Comparison of ENCODE assay signal across 2 cellular contexts in genomic region chr1:157910270-157910669, GRCh38.
TF ChIP-seq lines count a peak whose summit lies in the region.

No MANE protein-coding gene starts in this region.

TF ChIP-seq in HEK293, 187 proteins besides CTCF, POLR2A, EP300 and RAD21 (continued from another document):
- TF ChIP-seq SP7 (tag by site-specific recombination; IDR thresholded peaks at IDR 0.05) (no peak), ZNF10 (tag by site-specific recombination; IDR thresholded peaks at IDR 0.05) (no peak), ZNF768 (tag by site-specific recombination; IDR thresholded peaks at IDR 0.05) (no peak), MZF1 (tag by site-specific recombination; IDR thresholded peaks at IDR 0.05; ENCODE audit: borderline replicate concordance) (no peak), ZNF132 (tag by site-specific recombination; IDR thresholded peaks at IDR 0.05; ENCODE audit: borderline replicate concordance) (no peak), WT1 (tag by site-specific recombination; IDR thresholded peaks at IDR 0.05) (no peak)

TF ChIP-seq in K562, 482 proteins besides CTCF, POLR2A, EP300 and RAD21:
- TF ChIP-seq, protein P1, sequence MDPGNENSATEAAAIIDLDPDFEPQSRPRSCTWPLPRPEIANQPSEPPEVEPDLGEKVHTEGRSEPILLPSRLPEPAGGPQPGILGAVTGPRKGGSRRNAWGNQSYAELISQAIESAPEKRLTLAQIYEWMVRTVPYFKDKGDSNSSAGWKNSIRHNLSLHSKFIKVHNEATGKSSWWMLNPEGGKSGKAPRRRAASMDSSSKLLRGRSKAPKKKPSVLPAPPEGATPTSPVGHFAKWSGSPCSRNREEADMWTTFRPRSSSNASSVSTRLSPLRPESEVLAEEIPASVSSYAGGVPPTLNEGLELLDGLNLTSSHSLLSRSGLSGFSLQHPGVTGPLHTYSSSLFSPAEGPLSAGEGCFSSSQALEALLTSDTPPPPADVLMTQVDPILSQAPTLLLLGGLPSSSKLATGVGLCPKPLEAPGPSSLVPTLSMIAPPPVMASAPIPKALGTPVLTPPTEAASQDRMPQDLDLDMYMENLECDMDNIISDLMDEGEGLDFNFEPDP (CRISPR knock-in tag; IDR thresholded peaks at IDR 0.05), result no peak
- TF ChIP-seq PRMT5 (CRISPR knock-in tag; IDR thresholded peaks at IDR 0.05), result no peak
- peak; percentile 18 for TF ChIP-seq ZFP36 (IDR thresholded peaks at IDR 0.05; ENCODE audit: low read depth, low read length, partially characterized antibody)
